ENCODE assay signal across 22 cellular contexts in the genomic region with DNA sequence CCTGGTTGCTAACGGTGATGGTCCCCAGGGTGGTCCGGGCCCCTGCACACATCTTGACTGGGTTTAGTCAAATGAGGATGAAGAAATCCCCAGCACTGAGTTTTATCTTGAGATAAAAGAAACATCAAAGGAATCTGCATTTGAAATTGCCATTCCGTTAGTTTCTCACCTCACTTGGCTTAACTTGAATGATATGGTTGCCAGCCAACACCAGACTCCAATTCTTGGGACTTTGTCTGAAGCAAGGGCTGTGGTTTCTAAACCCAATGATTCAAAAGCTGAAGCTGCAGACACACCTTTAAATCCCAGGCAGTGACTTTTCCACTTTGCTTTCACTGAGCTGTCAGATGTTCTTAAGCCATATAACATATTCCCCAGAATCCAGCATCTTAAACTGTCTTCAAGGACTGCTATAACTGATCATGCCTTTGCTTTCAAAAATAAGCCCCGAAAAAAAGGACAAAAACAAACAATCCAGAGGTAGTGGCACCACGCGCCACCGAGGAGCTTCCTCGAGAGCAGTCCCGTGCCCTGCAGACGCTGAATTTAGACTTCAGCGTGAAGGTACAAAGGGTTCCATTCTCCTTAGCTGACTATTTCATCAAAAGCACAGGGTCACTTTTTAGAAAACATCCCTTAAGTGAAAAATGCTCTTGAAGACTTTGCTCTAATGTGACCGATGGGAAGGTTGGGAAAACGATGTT.
DNase-seq lines count a peak whose midpoint lies in the region; ATAC-seq and TF ChIP-seq lines count a peak whose summit lies in the region.
"Had no signal": no experiment of that assay in that cellular context is flagged by ENCODE, and none has a peak within 500 bp of the region (broad histone marks: within the 10 kb centered on the region; RNA-seq: fewer than 3 reads in every experiment).

No MANE protein-coding gene starts in this region.

- no peak for TF ChIP-seq CTCF in brain (conservative IDR thresholded peaks at IDR 0.05)

- H3K27ac Mint-ChIP-seq in activated T-cell treated with anti-CD3 and anti-CD28 coated beads, Interleukin-2, amount 50 U/mL, for 24 hours: peak overlapping the region; percentile 33
- peak overlapping the region in 4 of 5 experiments; percentile 54 to 82 (median 66) for H3K27ac Mint-ChIP-seq in brain
- H3K27ac Mint-ChIP-seq: activated naive CD8-positive, alpha-beta T cell treated with anti-CD3 and anti-CD28 coated beads, Interleukin-2, amount 10 ng/mL, durations not matched to agents 7 days and 5 days had no signal

- peaks cover 48% of the 10 kb centered on the region for H3K4me1 ChIP-seq in stomach smooth muscle (ENCODE audit: control insufficient read depth, insufficient read depth, low read length)
- H3K4me1 ChIP-seq: parathyroid adenoma had no signal

- no peaks in the 10 kb centered on the region for H3K36me3 ChIP-seq in stomach smooth muscle (ENCODE audit: control insufficient read depth in 2 of 2, insufficient read depth in 2 of 2, low read length in 2 of 2)
- H3K36me3 ChIP-seq: tibial nerve had no signal

- no peaks in the 10 kb centered on the region for H3K9me3 ChIP-seq in stomach smooth muscle (ENCODE audit: control insufficient read depth in 2 of 2, low read length in 2 of 2)
- H3K9me3 ChIP-seq: tibial nerve had no signal

- no peak overlapping the region for H3K9ac ChIP-seq in stomach smooth muscle (ENCODE audit: low read length in 2 of 2)
- H3K9ac ChIP-seq: parathyroid adenoma had no signal

- H3K9me3 Mint-ChIP-seq in activated T-cell treated with anti-CD3 and anti-CD28 coated beads, Interleukin-2, amount 50 U/mL, for 24 hours: no peaks in the 10 kb centered on the region
- no peaks in the 10 kb centered on the region for H3K9me3 Mint-ChIP-seq in brain
- H3K9me3 Mint-ChIP-seq: activated naive CD8-positive, alpha-beta T cell treated with anti-CD3 and anti-CD28 coated beads, Interleukin-2, amount 10 ng/mL, durations not matched to agents 7 days and 5 days had no signal

- no peak for ATAC-seq in HG03439 (IDR thresholded peaks at IDR 0.05; ENCODE audit: unreplicated experiment)

- H3K4me3 Mint-ChIP-seq in activated T-cell treated with anti-CD3 and anti-CD28 coated beads, Interleukin-2, amount 50 U/mL, for 24 hours: no peak overlapping the region
- H3K4me3 Mint-ChIP-seq in brain: peak overlapping the region in 3 of 5 experiments; percentile 13 to 66 (median 47)
- H3K4me3 Mint-ChIP-seq: activated naive CD8-positive, alpha-beta T cell treated with anti-CD3 and anti-CD28 coated beads, Interleukin-2, amount 10 ng/mL, durations not matched to agents 7 days and 5 days had no signal

- DNase-seq in activated T-cell treated with anti-CD3 and anti-CD28 coated beads, Interleukin-2, amount 50 U/mL, for 24 hours: no peak
- no peak for DNase-seq in activated T-cell treated with anti-CD3 and anti-CD28 coated beads, Interleukin-2, amount 50 U/mL, for 48 hours
- peak; percentile 45 for DNase-seq in mesenteric fat pad (ENCODE audit: low spot score)
- DNase-seq in activated CD4-positive, alpha-beta T cell treated with anti-CD3 and anti-CD28 coated beads for 4 hours: no peak
- no peak for DNase-seq in DMS153 (lab: John Stamatoyannopoulos, UW)
- DNase-seq: activated CD4-positive, alpha-beta T cell treated with anti-CD3 and anti-CD28 coated beads for 1 hour; activated CD8-positive, alpha-beta memory T cell treated with anti-CD3 and anti-CD28 coated beads, Interleukin-2, amount 50 U/mL, for 4 hours; activated naive CD8-positive, alpha-beta T cell treated with anti-CD3 and anti-CD28 coated beads, Interleukin-2, amount 10 ng/mL, durations not matched to agents 7 days and 5 days; caudate nucleus; DND-41; NCI-H2081; NCI-H526 treated with DMSO at 0.1 percent for 48 hours; T1000 had no signal

- peaks cover 66% of the 10 kb centered on the region for H3K4me1 Mint-ChIP-seq in activated T-cell treated with anti-CD3 and anti-CD28 coated beads, Interleukin-2, amount 50 U/mL, for 24 hours (ENCODE audit: low read depth)
- peaks cover 97% of the 10 kb centered on the region for H3K4me1 Mint-ChIP-seq in brain

- H3K36me3 Mint-ChIP-seq in activated T-cell treated with anti-CD3 and anti-CD28 coated beads, Interleukin-2, amount 50 U/mL, for 24 hours (ENCODE audit: low read depth): peaks cover 7% of the 10 kb centered on the region
- H3K36me3 Mint-ChIP-seq in brain: no peaks in the 10 kb centered on the region

- no peak overlapping the region for H3K4me3 ChIP-seq in stomach smooth muscle (ENCODE audit: low read length in 2 of 2)
- H3K4me3 ChIP-seq: K562, SK-N-MC, smooth muscle cell, tibial nerve had no signal

- H3K27me3 ChIP-seq in stomach smooth muscle (ENCODE audit: control insufficient read depth in 1 of 2, insufficient read depth in 2 of 2, low read length in 2 of 2): no peaks in the 10 kb centered on the region
- H3K27me3 ChIP-seq: tibial nerve had no signal

- no peaks in the 10 kb centered on the region for H3K27me3 Mint-ChIP-seq in activated T-cell treated with anti-CD3 and anti-CD28 coated beads, Interleukin-2, amount 50 U/mL, for 24 hours
- H3K27me3 Mint-ChIP-seq in brain: no peaks in the 10 kb centered on the region
- H3K27me3 Mint-ChIP-seq: activated naive CD8-positive, alpha-beta T cell treated with anti-CD3 and anti-CD28 coated beads, Interleukin-2, amount 10 ng/mL, durations not matched to agents 7 days and 5 days had no signal

- H3K27ac ChIP-seq in stomach smooth muscle (ENCODE audit: low read length): peak overlapping the region; percentile 49
- H3K27ac ChIP-seq: C4-2B, parathyroid adenoma, SK-N-MC had no signal
